ENCODE assay signal across 16 cellular contexts in the genomic region with DNA sequence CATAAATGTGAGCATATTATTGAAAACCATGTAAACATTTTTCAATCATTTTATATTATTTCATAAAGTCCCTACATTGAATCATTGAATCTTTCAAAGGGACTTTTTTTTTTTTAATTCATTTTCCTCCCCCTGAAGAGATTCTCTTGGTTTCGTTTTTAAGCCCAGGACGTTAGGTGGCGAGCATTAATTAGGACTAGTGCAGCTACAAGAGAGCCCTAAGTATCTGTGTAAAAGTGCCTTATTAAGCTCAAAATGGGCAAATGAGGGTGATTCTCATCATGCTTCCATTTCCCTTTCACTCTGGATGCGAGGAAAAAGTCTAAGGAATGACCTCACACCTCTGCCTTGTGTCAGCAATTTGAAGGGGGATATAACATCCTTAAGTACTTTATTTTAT.
DNase-seq lines count a peak whose midpoint lies in the region; ATAC-seq and TF ChIP-seq lines count a peak whose summit lies in the region.
"Had no signal": no experiment of that assay in that cellular context is flagged by ENCODE, and none has a peak within 500 bp of the region (broad histone marks: within the 10 kb centered on the region; RNA-seq: fewer than 3 reads in every experiment).

No MANE protein-coding gene starts in this region.

- H2BK12ac ChIP-seq in mesenchymal stem cell (ENCODE audit: low read length in 2 of 2) = no peak overlapping the region

- no peaks in the 10 kb centered on the region for H4K20me1 ChIP-seq in OCI-LY3 (ENCODE audit: insufficient read depth, low read length)

- no peak overlapping the region for H3K14ac ChIP-seq in mesenchymal stem cell (ENCODE audit: low read length in 2 of 2)

- no peaks in the 10 kb centered on the region for H3K36me3 ChIP-seq in BE2C
- peaks cover 16% of the 10 kb centered on the region for H3K36me3 ChIP-seq in OCI-LY3 (replicated peaks; ENCODE audit: low read depth, low read length)
- H3K36me3 ChIP-seq in mesenchymal stem cell (ENCODE audit: control insufficient read depth in 1 of 2, insufficient read depth in 2 of 2, low read depth in 1 of 2, low read length in 2 of 2) = no peaks in the 10 kb centered on the region
- H3K36me3 ChIP-seq in upper lobe of right lung = no peaks in the 10 kb centered on the region
- no peaks in the 10 kb centered on the region for H3K36me3 ChIP-seq in upper lobe of left lung
- H3K36me3 ChIP-seq in effector memory CD4-positive, alpha-beta T cell (ENCODE audit: control insufficient read depth, insufficient read depth, low read length) = no peaks in the 10 kb centered on the region

- TF ChIP-seq POLR2A in upper lobe of left lung (IDR thresholded peaks at IDR 0.05) = no peak

- no peaks in the 10 kb centered on the region for H3K79me2 ChIP-seq in OCI-LY3 (ENCODE audit: low read length)
- H3K79me2 ChIP-seq: parathyroid adenoma had no signal

- no peak for TF ChIP-seq EP300 in upper lobe of left lung (IDR thresholded peaks at IDR 0.05)

- H3K4me2 ChIP-seq in OCI-LY3 (ENCODE audit: low read length) (peak overlapping the region; percentile 74), mesenchymal stem cell (ENCODE audit: low read length, poor library complexity, severe bottlenecking) (no peak overlapping the region)

- no peak overlapping the region for H2BK15ac ChIP-seq in mesenchymal stem cell (ENCODE audit: low read depth, poor library complexity, severe bottlenecking)

- H3K27me3 ChIP-seq in BE2C = no peaks in the 10 kb centered on the region
- no peaks in the 10 kb centered on the region for H3K27me3 ChIP-seq in OCI-LY3 (ENCODE audit: low read depth, low read length)
- no peaks in the 10 kb centered on the region for H3K27me3 ChIP-seq in mesenchymal stem cell (ENCODE audit: control insufficient read depth in 1 of 2, insufficient read depth in 1 of 2, low read length in 2 of 2)
- no peaks in the 10 kb centered on the region for H3K27me3 ChIP-seq in upper lobe of right lung
- H3K27me3 ChIP-seq in upper lobe of left lung = no peaks in the 10 kb centered on the region
- no peaks in the 10 kb centered on the region for H3K27me3 ChIP-seq in effector memory CD4-positive, alpha-beta T cell (replicated peaks; ENCODE audit: control insufficient read depth, insufficient read depth, low read length, poor library complexity, severe bottlenecking)

- ATAC-seq in upper lobe of right lung (no peak), upper lobe of left lung (ENCODE audit: low FRiP score in 2 of 2) (no peak), GM18873 (IDR thresholded peaks at IDR 0.05; ENCODE audit: low FRiP score, unreplicated experiment) (no peak)

- H3K9me3 ChIP-seq in BE2C (no peaks in the 10 kb centered on the region), OCI-LY3 (ENCODE audit: insufficient read depth, low read length) (no peaks in the 10 kb centered on the region), mesenchymal stem cell (ENCODE audit: control insufficient read depth, low read length) (no peaks in the 10 kb centered on the region), upper lobe of right lung (no peaks in the 10 kb centered on the region), upper lobe of left lung (no peaks in the 10 kb centered on the region)
- no peaks in the 10 kb centered on the region for H3K9me3 ChIP-seq in effector memory CD4-positive, alpha-beta T cell (ENCODE audit: control insufficient read depth, low read length)

- peak overlapping the region; percentile 61 for H3K27ac ChIP-seq in OCI-LY3 (ENCODE audit: low read length)
- no peak overlapping the region for H3K27ac ChIP-seq in mesenchymal stem cell (ENCODE audit: low read length, poor library complexity, severe bottlenecking)
- no peak overlapping the region for H3K27ac ChIP-seq in upper lobe of right lung
- no peak overlapping the region for H3K27ac ChIP-seq in upper lobe of left lung
- H3K27ac ChIP-seq in effector memory CD4-positive, alpha-beta T cell (ENCODE audit: insufficient read depth, low read length, poor library complexity, severe bottlenecking) = no peak overlapping the region
- H3K27ac ChIP-seq: parathyroid adenoma had no signal

- intact Hi-C loops in upper lobe of right lung (cut with DNase I) = no loop called here

- WGBS in mesenchymal stem cell = 65% methylated on average over 3 of the region's 4 CpGs
- 58 to 74% methylated on average over 4 of the region's 4 CpGs for WGBS in upper lobe of left lung, 2 donors

- H3K23ac ChIP-seq in mesenchymal stem cell (ENCODE audit: low read length in 2 of 2) = no peak overlapping the region

- H3K4me1 ChIP-seq in BE2C = no peaks in the 10 kb centered on the region; the same call in 1 of the 2 replicates
- H3K4me1 ChIP-seq in OCI-LY3 (ENCODE audit: low read length) = peaks cover 67% of the 10 kb centered on the region
- no peaks in the 10 kb centered on the region for H3K4me1 ChIP-seq in mesenchymal stem cell (ENCODE audit: control insufficient read depth, insufficient read depth, low read depth, low read length)
- no peaks in the 10 kb centered on the region for H3K4me1 ChIP-seq in upper lobe of right lung
- no peaks in the 10 kb centered on the region for H3K4me1 ChIP-seq in upper lobe of left lung
- H3K4me1 ChIP-seq in effector memory CD4-positive, alpha-beta T cell (ENCODE audit: control insufficient read depth, insufficient read depth, low read length, poor library complexity, severe bottlenecking) = no peaks in the 10 kb centered on the region
- H3K4me1 ChIP-seq: parathyroid adenoma had no signal

- no peak overlapping the region for H4K8ac ChIP-seq in mesenchymal stem cell (ENCODE audit: low read length)

- H3K4ac ChIP-seq in mesenchymal stem cell (ENCODE audit: low read depth in 1 of 2, low read length in 2 of 2) = no peak overlapping the region

- TF ChIP-seq CTCF in BE2C (IDR thresholded peaks at IDR 0.05; ENCODE audit: low read depth, low read length) (no peak), OCI-LY3 (IDR thresholded peaks at IDR 0.05; ENCODE audit: low read depth, low read length) (no peak), upper lobe of right lung (IDR thresholded peaks at IDR 0.05) (no peak), upper lobe of left lung (IDR thresholded peaks at IDR 0.05) (no peak)

- H2AK5ac ChIP-seq in mesenchymal stem cell (ENCODE audit: low read length, severe bottlenecking) = no peak overlapping the region

- peak overlapping the region; percentile 55 for H3K9ac ChIP-seq in OCI-LY3 (ENCODE audit: low read length)
- H3K9ac ChIP-seq in mesenchymal stem cell (ENCODE audit: low read length) = peak overlapping the region; percentile 9
- H3K9ac ChIP-seq: parathyroid adenoma had no signal

- peak overlapping the region; percentile 89; the same call in 1 of the 2 replicates for H2AFZ ChIP-seq in OCI-LY3 (ENCODE audit: low read depth, low read length)
- H2AFZ ChIP-seq in mesenchymal stem cell (ENCODE audit: low read depth, low read length) = no peak overlapping the region
- H2AFZ ChIP-seq: parathyroid adenoma had no signal

- H3K79me1 ChIP-seq in mesenchymal stem cell (replicated peaks; ENCODE audit: low read length, poor library complexity, severe bottlenecking) = no peaks in the 10 kb centered on the region

- H3K4me3 ChIP-seq in BE2C (ENCODE audit: low read depth, low read length) = peak overlapping the region; percentile 29
- H3K4me3 ChIP-seq in OCI-LY3 (ENCODE audit: low read length) = peak overlapping the region; percentile 60
- peak overlapping the region in 1 of 2 experiments; percentile 54 for H3K4me3 ChIP-seq in mesenchymal stem cell (ENCODE audit: insufficient read depth in 1 of 2, low read depth in 1 of 2, low read length in 2 of 2)
- no peak overlapping the region for H3K4me3 ChIP-seq in upper lobe of right lung
- no peak overlapping the region for H3K4me3 ChIP-seq in upper lobe of left lung
- no peak overlapping the region for H3K4me3 ChIP-seq in effector memory CD4-positive, alpha-beta T cell (ENCODE audit: insufficient read depth, low read depth, low read length, poor library complexity, severe bottlenecking)

- no peak overlapping the region for H3K18ac ChIP-seq in mesenchymal stem cell (ENCODE audit: low read depth in 1 of 2, low read length in 2 of 2)

- H2BK5ac ChIP-seq in mesenchymal stem cell (ENCODE audit: low read depth, low read length, poor library complexity, severe bottlenecking) = no peak overlapping the region

- H2BK120ac ChIP-seq in mesenchymal stem cell (ENCODE audit: low read depth, low read length) = no peak overlapping the region

- no peak overlapping the region for H4K91ac ChIP-seq in mesenchymal stem cell (ENCODE audit: low read length)

- DNase-seq in BE2C (no peak), NCI-H1092 (lab: John Stamatoyannopoulos, UW) (peak; percentile 6), mesenchymal stem cell (peak; percentile 3), upper lobe of right lung (no peak), upper lobe of left lung (no peak)
- no peak for DNase-seq in effector memory CD4-positive, alpha-beta T cell
- DNase-seq: activated CD4-positive, alpha-beta T cell treated with anti-CD3 and anti-CD28 coated beads, Interleukin-2, amount 10 ng/mL, durations not matched to agents 24 days and 14 days; activated naive CD8-positive, alpha-beta T cell treated with anti-CD3 and anti-CD28 coated beads, Interleukin-2, amount 10 ng/mL, durations not matched to agents 7 days and 5 days; activated T-cell treated with anti-CD3 and anti-CD28 coated beads, Interleukin-2, amount 50 U/mL, for 24 hours; C1 segment of cervical spinal cord; NK-92 treated with Interleukin-12 subunit alpha and Interleukin-12 subunit beta, amount 100 ng/mL, for 24 hours; SIG-M5; stimulated activated CD4-positive, alpha-beta T cell treated with anti-CD3 and anti-CD28 coated beads, Interleukin-12 subunit alpha, Interleukin-12 subunit beta, amount 100 ng/mL, for 4 hours had no signal

Comparison
In these comparisons a context has a peak if more than half of its experiments do, and no peak if none do; other contexts are left out.
1. DNase-seq: peak in NCI-H1092 (single experiment) and mesenchymal stem cell (single experiment); none in BE2C (single experiment), upper lobe of right lung (single experiment), upper lobe of left lung (0 of 2) and effector memory CD4-positive, alpha-beta T cell (0 of 3).
2. H3K4me3 ChIP-seq: peak in BE2C (single experiment) and OCI-LY3 (single experiment); none in upper lobe of right lung (single experiment), upper lobe of left lung (0 of 4) and effector memory CD4-positive, alpha-beta T cell (single experiment).